In genomic region chr2:172275239-172275638, GRCh38 we compare ENCODE assay signal across 29 cellular contexts.
"Had no signal": no experiment of that assay in that cellular context is flagged by ENCODE, and none has a peak within 500 bp of the region (broad histone marks: within the 10 kb centered on the region; RNA-seq: fewer than 3 reads in every experiment).

No MANE protein-coding gene starts in this region.

- H3K4me3 Mint-ChIP-seq: activated CD4-positive, alpha-beta memory T cell treated with anti-CD3 and anti-CD28 coated beads for 36 hours; activated CD4-positive, alpha-beta T cell treated with anti-CD3 and anti-CD28 coated beads, Interleukin-2, amount 10 ng/mL, durations not matched to agents 7 days and 5 days; activated naive CD4-positive, alpha-beta T cell treated with anti-CD3 and anti-CD28 coated beads for 36 hours; activated naive CD8-positive, alpha-beta T cell; activated T-helper 17 cell treated with anti-CD3 and anti-CD28 coated beads, Interleukin-2, amount 50 U/mL, for 72 hours; brain; central memory CD8-positive, alpha-beta T cell; T-cell had no signal

- H2AFZ ChIP-seq: PC-9 had no signal

- H3K27ac Mint-ChIP-seq: activated CD4-positive, alpha-beta memory T cell treated with anti-CD3 and anti-CD28 coated beads for 36 hours; activated CD4-positive, alpha-beta T cell treated with anti-CD3 and anti-CD28 coated beads, Interleukin-2, amount 10 ng/mL, durations not matched to agents 7 days and 5 days; activated naive CD4-positive, alpha-beta T cell treated with anti-CD3 and anti-CD28 coated beads for 36 hours; activated naive CD8-positive, alpha-beta T cell; activated T-helper 17 cell treated with anti-CD3 and anti-CD28 coated beads, Interleukin-2, amount 50 U/mL, for 72 hours; brain; T-cell had no signal

- H3K4me1 Mint-ChIP-seq: central memory CD8-positive, alpha-beta T cell had no signal

- FAIRE-seq: astrocyte, TTC549 had no signal

- ATAC-seq: activated T-helper 17 cell treated with anti-CD3 and anti-CD28 coated beads, Interleukin-2, amount 50 U/mL, for 72 hours; T-cell had no signal

- DNase-seq: activated CD4-positive, alpha-beta memory T cell treated with anti-CD3 and anti-CD28 coated beads for 36 hours; activated CD4-positive, alpha-beta T cell treated with anti-CD3 and anti-CD28 coated beads, Interleukin-2, amount 10 ng/mL, durations not matched to agents 7 days and 5 days; activated CD4-positive, CD25-positive, alpha-beta regulatory T cell; activated CD8-positive, alpha-beta memory T cell treated with anti-CD3 and anti-CD28 coated beads for 24 hours; activated gamma-delta T cell; activated naive CD4-positive, alpha-beta T cell treated with anti-CD3 and anti-CD28 coated beads for 36 hours; activated T-cell treated with anti-CD3 and anti-CD28 coated beads for 4 hours; activated T-cell treated with anti-CD3 and anti-CD28 coated beads, Interleukin-2, amount 50 U/mL, for 48 hours; amygdala; KG1; NCI-H1048; NCI-H146; NCI-H187 treated with DMSO at 0.1 percent for 48 hours; NCI-H2171 treated with DMSO at 0.1 percent for 48 hours; NCI-H510A treated with DMSO at 0.1 percent for 48 hours; NCI-H69; NK-92 treated with Interleukin-12 subunit alpha and Interleukin-12 subunit beta, amount 100 ng/mL, for 24 hours; PC-9; SHP77 treated with DMSO at 0.1 percent for 48 hours; T-cell; T-helper 2 cell; T1000 had no signal

- H3K27ac ChIP-seq: PC-9, VCaP had no signal

- H3K9me3 Mint-ChIP-seq: activated T-helper 17 cell treated with anti-CD3 and anti-CD28 coated beads, Interleukin-2, amount 50 U/mL, for 72 hours had no signal

- H3K4me3 ChIP-seq: PC-9 had no signal

- H3K27me3 Mint-ChIP-seq: activated naive CD8-positive, alpha-beta T cell had no signal

- H3K36me3 Mint-ChIP-seq: brain had no signal

- H3K4me2 ChIP-seq: PC-9 had no signal
